ENCODE assay signal across 1 cellular context in the genomic region with DNA sequence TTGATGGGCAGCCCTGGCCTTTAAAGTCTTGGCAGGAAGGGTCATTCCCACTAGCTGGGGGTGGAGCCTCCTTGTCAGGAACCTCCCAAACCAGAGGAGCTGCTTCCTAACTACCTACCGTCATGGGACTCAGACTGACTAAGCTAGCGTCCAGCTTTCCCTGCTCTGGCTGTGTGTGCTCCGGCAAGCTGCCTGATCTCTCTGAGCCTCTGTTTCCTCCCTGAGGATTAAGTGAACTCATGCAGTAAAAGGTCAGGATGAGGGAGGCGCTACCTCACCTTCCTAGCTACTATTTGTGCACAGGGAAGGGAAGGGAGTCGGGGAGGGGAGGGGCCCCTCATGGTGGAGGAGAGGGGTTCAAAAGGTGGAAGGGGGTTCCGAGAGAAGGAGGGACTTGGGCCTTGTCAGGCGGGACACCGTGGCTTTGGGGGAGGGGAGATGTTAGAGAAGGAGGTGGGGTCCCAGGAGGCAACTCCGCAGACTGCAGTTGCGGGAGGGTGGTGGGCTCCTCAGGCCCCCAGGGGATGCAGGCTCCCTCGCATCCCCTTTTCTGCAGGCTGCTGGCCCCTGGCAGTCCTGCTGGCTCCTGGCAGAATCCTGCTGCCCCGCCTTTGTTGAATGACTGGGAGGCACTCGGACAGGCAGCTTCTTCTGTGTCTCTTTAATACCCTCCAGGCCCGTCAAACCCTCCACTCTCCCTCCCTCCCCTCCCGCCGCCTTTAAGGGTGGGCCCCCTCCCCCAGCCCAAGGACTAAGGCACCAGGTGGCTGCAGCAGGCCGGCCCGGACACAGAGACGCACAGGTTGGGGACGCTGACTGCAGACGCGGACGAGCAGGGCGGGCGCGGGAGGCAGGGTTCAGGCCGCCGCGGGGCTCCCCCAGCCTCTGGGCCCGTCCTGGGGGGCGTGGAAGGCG.
TF ChIP-seq lines count a peak whose summit lies in the region.

No MANE protein-coding gene starts in this region.

TF ChIP-seq in HepG2, 621 proteins besides CTCF, POLR2A, EP300 and RAD21 (continues in another document):
- TF ChIP-seq NFKB2 (CRISPR knock-in tag; IDR thresholded peaks at IDR 0.05; ENCODE audit: borderline replicate concordance) (no peak), MYC (CRISPR knock-in tag; IDR thresholded peaks at IDR 0.05; ENCODE audit: borderline replicate concordance) (peak; percentile 50), NFYC (CRISPR knock-in tag; IDR thresholded peaks at IDR 0.05) (no peak), DPF2 (CRISPR knock-in tag; IDR thresholded peaks at IDR 0.05; ENCODE audit: borderline replicate concordance, low read depth) (no peak), WIZ (CRISPR knock-in tag; IDR thresholded peaks at IDR 0.05) (peak; percentile 22; the same call in 1 of the 2 replicates), PHF8 (CRISPR knock-in tag; IDR thresholded peaks at IDR 0.05) (no peak), HDAC6 (IDR thresholded peaks at IDR 0.05; ENCODE audit: low read depth, low read length) (no peak), ZFP36L1 (CRISPR knock-in tag; IDR thresholded peaks at IDR 0.05) (no peak), ZNF446 (CRISPR knock-in tag; IDR thresholded peaks at IDR 0.05) (peak; percentile 52; the same call in 1 of the 2 replicates), STAG1 (CRISPR knock-in tag; IDR thresholded peaks at IDR 0.05) (no peak), PHB2 (IDR thresholded peaks at IDR 0.05; ENCODE audit: partially characterized antibody) (no peak), TBX3 (IDR thresholded peaks at IDR 0.05; ENCODE audit: borderline replicate concordance) (no peak), ZNF776 (CRISPR knock-in tag; IDR thresholded peaks at IDR 0.05) (0 out of 2 replicates have a peak, but pooled peaks have one; percentile 64), TCF7 (IDR thresholded peaks at IDR 0.05; ENCODE audit: low read depth) (no peak), IRX3 (CRISPR knock-in tag; IDR thresholded peaks at IDR 0.05; ENCODE audit: borderline replicate concordance, low read depth) (no peak), SOX5 (CRISPR knock-in tag; IDR thresholded peaks at IDR 0.05; ENCODE audit: borderline replicate concordance) (no peak), SMAD3 (CRISPR knock-in tag; IDR thresholded peaks at IDR 0.05) (no peak), MEIS1 (CRISPR knock-in tag; IDR thresholded peaks at IDR 0.05; ENCODE audit: borderline replicate concordance) (no peak), SP5 (CRISPR knock-in tag; IDR thresholded peaks at IDR 0.05; ENCODE audit: borderline replicate concordance, low read depth) (no peak), ZNF296 (CRISPR knock-in tag; conservative IDR thresholded peaks at IDR 0.05) (no peak), ZNF782 (CRISPR knock-in tag; IDR thresholded peaks at IDR 0.05; ENCODE audit: borderline replicate concordance) (peak; percentile 57; the same call in 1 of the 2 replicates), HNRNPL (IDR thresholded peaks at IDR 0.05; ENCODE audit: low read depth, low read length) (no peak), FOXK1 (CRISPR knock-in tag; IDR thresholded peaks at IDR 0.05; ENCODE audit: borderline replicate concordance, low read depth) (no peak), SALL2 (CRISPR knock-in tag; IDR thresholded peaks at IDR 0.05) (no peak), SIN3A (IDR thresholded peaks at IDR 0.05; ENCODE audit: borderline replicate concordance, low read depth, low read length) (no peak), ZBTB7B (CRISPR knock-in tag; IDR thresholded peaks at IDR 0.05) (no peak), CENPT (CRISPR knock-in tag; IDR thresholded peaks at IDR 0.05; ENCODE audit: low read depth) (no peak), SIN3B (IDR thresholded peaks at IDR 0.05; ENCODE audit: low read length) (no peak), FIP1L1 (IDR thresholded peaks at IDR 0.05; ENCODE audit: borderline replicate concordance, insufficient read depth, low read depth, low read length) (no peak), ATF7 (IDR thresholded peaks at IDR 0.05) (no peak), ATF7 (CRISPR knock-in tag; IDR thresholded peaks at IDR 0.05) (peak; percentile 12; the same call in 1 of the 2 replicates), KLF12 (CRISPR knock-in tag; IDR thresholded peaks at IDR 0.05; ENCODE audit: borderline replicate concordance) (0 out of 2 replicates have a peak, but pooled peaks have one; percentile 7), ZNF383 (CRISPR knock-in tag; IDR thresholded peaks at IDR 0.05; ENCODE audit: borderline replicate concordance) (0 out of 2 replicates have a peak, but pooled peaks have one; percentile 45), CBX5 (CRISPR knock-in tag; IDR thresholded peaks at IDR 0.05; ENCODE audit: borderline replicate concordance) (no peak), CHD4 (IDR thresholded peaks at IDR 0.05; ENCODE audit: borderline replicate concordance, low read length) (no peak), NFIC (IDR thresholded peaks at IDR 0.05; ENCODE audit: low read length) (no peak)
- TF ChIP-seq, protein P1, sequence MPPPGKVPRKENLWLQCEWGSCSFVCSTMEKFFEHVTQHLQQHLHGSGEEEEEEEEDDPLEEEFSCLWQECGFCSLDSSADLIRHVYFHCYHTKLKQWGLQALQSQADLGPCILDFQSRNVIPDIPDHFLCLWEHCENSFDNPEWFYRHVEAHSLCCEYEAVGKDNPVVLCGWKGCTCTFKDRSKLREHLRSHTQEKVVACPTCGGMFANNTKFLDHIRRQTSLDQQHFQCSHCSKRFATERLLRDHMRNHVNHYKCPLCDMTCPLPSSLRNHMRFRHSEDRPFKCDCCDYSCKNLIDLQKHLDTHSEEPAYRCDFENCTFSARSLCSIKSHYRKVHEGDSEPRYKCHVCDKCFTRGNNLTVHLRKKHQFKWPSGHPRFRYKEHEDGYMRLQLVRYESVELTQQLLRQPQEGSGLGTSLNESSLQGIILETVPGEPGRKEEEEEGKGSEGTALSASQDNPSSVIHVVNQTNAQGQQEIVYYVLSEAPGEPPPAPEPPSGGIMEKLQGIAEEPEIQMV (CRISPR knock-in tag; IDR thresholded peaks at IDR 0.05; ENCODE audit: low read depth): 0 out of 2 replicates have a peak, but pooled peaks have one; percentile 11
- TF ChIP-seq, protein P2, sequence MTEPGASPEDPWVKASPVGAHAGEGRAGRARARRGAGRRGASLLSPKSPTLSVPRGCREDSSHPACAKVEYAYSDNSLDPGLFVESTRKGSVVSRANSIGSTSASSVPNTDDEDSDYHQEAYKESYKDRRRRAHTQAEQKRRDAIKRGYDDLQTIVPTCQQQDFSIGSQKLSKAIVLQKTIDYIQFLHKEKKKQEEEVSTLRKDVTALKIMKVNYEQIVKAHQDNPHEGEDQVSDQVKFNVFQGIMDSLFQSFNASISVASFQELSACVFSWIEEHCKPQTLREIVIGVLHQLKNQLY (CRISPR knock-in tag; IDR thresholded peaks at IDR 0.05): no peak
- TF ChIP-seq, protein P3, sequence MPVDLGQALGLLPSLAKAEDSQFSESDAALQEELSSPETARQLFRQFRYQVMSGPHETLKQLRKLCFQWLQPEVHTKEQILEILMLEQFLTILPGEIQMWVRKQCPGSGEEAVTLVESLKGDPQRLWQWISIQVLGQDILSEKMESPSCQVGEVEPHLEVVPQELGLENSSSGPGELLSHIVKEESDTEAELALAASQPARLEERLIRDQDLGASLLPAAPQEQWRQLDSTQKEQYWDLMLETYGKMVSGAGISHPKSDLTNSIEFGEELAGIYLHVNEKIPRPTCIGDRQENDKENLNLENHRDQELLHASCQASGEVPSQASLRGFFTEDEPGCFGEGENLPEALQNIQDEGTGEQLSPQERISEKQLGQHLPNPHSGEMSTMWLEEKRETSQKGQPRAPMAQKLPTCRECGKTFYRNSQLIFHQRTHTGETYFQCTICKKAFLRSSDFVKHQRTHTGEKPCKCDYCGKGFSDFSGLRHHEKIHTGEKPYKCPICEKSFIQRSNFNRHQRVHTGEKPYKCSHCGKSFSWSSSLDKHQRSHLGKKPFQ (CRISPR knock-in tag; IDR thresholded peaks at IDR 0.05; ENCODE audit: insufficient replicate concordance): no peak
- TF ChIP-seq, protein P4, sequence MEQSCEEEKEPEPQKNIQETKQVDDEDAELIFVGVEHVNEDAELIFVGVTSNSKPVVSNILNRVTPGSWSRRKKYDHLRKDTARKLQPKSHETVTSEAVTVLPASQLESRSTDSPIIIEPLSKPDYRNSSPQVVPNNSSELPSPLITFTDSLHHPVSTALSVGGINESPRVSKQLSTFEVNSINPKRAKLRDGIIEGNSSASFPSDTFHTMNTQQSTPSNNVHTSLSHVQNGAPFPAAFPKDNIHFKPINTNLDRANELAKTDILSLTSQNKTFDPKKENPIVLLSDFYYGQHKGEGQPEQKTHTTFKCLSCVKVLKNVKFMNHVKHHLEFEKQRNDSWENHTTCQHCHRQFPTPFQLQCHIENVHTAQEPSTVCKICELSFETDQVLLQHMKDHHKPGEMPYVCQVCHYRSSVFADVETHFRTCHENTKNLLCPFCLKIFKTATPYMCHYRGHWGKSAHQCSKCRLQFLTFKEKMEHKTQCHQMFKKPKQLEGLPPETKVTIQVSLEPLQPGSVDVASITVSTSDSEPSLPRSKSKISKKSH (CRISPR knock-in tag; IDR thresholded peaks at IDR 0.05; ENCODE audit: borderline replicate concordance): peak; percentile 44; the same call in 1 of the 2 replicates
- TF ChIP-seq, protein P5, sequence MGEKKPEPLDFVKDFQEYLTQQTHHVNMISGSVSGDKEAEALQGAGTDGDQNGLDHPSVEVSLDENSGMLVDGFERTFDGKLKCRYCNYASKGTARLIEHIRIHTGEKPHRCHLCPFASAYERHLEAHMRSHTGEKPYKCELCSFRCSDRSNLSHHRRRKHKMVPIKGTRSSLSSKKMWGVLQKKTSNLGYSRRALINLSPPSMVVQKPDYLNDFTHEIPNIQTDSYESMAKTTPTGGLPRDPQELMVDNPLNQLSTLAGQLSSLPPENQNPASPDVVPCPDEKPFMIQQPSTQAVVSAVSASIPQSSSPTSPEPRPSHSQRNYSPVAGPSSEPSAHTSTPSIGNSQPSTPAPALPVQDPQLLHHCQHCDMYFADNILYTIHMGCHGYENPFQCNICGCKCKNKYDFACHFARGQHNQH (CRISPR knock-in tag; IDR thresholded peaks at IDR 0.05): 0 out of 2 replicates have a peak, but pooled peaks have one; percentile 53
- TF ChIP-seq, protein P6, sequence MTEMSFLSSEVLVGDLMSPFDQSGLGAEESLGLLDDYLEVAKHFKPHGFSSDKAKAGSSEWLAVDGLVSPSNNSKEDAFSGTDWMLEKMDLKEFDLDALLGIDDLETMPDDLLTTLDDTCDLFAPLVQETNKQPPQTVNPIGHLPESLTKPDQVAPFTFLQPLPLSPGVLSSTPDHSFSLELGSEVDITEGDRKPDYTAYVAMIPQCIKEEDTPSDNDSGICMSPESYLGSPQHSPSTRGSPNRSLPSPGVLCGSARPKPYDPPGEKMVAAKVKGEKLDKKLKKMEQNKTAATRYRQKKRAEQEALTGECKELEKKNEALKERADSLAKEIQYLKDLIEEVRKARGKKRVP (CRISPR knock-in tag; IDR thresholded peaks at IDR 0.05): no peak
- TF ChIP-seq, protein P7, sequence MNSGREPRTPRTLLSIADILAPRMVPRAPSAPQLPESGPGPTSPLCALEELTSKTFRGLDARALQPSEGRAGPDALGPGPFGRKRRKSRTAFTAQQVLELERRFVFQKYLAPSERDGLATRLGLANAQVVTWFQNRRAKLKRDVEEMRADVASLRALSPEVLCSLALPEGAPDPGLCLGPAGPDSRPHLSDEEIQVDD (CRISPR knock-in tag; IDR thresholded peaks at IDR 0.05; ENCODE audit: borderline replicate concordance): no peak
- TF ChIP-seq, protein P8, sequence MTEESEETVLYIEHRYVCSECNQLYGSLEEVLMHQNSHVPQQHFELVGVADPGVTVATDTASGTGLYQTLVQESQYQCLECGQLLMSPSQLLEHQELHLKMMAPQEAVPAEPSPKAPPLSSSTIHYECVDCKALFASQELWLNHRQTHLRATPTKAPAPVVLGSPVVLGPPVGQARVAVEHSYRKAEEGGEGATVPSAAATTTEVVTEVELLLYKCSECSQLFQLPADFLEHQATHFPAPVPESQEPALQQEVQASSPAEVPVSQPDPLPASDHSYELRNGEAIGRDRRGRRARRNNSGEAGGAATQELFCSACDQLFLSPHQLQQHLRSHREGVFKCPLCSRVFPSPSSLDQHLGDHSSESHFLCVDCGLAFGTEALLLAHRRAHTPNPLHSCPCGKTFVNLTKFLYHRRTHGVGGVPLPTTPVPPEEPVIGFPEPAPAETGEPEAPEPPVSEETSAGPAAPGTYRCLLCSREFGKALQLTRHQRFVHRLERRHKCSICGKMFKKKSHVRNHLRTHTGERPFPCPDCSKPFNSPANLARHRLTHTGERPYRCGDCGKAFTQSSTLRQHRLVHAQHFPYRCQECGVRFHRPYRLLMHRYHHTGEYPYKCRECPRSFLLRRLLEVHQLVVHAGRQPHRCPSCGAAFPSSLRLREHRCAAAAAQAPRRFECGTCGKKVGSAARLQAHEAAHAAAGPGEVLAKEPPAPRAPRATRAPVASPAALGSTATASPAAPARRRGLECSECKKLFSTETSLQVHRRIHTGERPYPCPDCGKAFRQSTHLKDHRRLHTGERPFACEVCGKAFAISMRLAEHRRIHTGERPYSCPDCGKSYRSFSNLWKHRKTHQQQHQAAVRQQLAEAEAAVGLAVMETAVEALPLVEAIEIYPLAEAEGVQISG (CRISPR knock-in tag; IDR thresholded peaks at IDR 0.05): no peak
- TF ChIP-seq, protein P9, sequence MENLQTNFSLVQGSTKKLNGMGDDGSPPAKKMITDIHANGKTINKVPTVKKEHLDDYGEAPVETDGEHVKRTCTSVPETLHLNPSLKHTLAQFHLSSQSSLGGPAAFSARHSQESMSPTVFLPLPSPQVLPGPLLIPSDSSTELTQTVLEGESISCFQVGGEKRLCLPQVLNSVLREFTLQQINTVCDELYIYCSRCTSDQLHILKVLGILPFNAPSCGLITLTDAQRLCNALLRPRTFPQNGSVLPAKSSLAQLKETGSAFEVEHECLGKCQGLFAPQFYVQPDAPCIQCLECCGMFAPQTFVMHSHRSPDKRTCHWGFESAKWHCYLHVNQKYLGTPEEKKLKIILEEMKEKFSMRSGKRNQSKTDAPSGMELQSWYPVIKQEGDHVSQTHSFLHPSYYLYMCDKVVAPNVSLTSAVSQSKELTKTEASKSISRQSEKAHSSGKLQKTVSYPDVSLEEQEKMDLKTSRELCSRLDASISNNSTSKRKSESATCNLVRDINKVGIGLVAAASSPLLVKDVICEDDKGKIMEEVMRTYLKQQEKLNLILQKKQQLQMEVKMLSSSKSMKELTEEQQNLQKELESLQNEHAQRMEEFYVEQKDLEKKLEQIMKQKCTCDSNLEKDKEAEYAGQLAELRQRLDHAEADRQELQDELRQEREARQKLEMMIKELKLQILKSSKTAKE (CRISPR knock-in tag; IDR thresholded peaks at IDR 0.05; ENCODE audit: borderline replicate concordance): no peak
- TF ChIP-seq, protein P10, sequence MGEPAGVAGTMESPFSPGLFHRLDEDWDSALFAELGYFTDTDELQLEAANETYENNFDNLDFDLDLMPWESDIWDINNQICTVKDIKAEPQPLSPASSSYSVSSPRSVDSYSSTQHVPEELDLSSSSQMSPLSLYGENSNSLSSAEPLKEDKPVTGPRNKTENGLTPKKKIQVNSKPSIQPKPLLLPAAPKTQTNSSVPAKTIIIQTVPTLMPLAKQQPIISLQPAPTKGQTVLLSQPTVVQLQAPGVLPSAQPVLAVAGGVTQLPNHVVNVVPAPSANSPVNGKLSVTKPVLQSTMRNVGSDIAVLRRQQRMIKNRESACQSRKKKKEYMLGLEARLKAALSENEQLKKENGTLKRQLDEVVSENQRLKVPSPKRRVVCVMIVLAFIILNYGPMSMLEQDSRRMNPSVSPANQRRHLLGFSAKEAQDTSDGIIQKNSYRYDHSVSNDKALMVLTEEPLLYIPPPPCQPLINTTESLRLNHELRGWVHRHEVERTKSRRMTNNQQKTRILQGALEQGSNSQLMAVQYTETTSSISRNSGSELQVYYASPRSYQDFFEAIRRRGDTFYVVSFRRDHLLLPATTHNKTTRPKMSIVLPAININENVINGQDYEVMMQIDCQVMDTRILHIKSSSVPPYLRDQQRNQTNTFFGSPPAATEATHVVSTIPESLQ (CRISPR knock-in tag; conservative IDR thresholded peaks at IDR 0.05): no peak
